20 cellular contexts compared by ENCODE assay signal in genomic region chr7:91212592-91212991, GRCh38. TPM values are rescaled to one million over a fixed set of nuclear protein-coding genes. Genes with fewer than 3 reads are reported as not detected.
DNase-seq lines count a peak whose midpoint lies in the region; ATAC-seq and TF ChIP-seq lines count a peak whose summit lies in the region.
"Had no signal": no experiment of that assay in that cellular context is flagged by ENCODE, and none has a peak within 500 bp of the region (broad histone marks: within the 10 kb centered on the region; RNA-seq: fewer than 3 reads in every experiment).

No MANE protein-coding gene starts in this region.

- no peaks in the 10 kb centered on the region for H3K4me1 ChIP-seq in gastrocnemius medialis
- no peaks in the 10 kb centered on the region for H3K4me1 ChIP-seq in breast epithelium
- H3K4me1 ChIP-seq: BLaER1 treated with 17β-estradiol and CSF1 and Interleukin-3, amounts not matched to agents 10 nM and 100 nM; Peyer's patch had no signal

- intact Hi-C loops in left cardiac atrium (cut with DNase I): no loop called here
- intact Hi-C loops in gastrocnemius medialis (cut with DNase I; ENCODE audit: low total_unique reads): no loop called here
- intact Hi-C loops in breast epithelium (cut with DNase I; ENCODE audit: low total_unique reads): no loop called here

- no peaks in the 10 kb centered on the region for H3K9me3 Mint-ChIP-seq in activated T-cell treated with anti-CD3 and anti-CD28 coated beads, Interleukin-2, amount 50 U/mL, for 72 hours

- H3K27me3 ChIP-seq in gastrocnemius medialis (no peaks in the 10 kb centered on the region), breast epithelium (no peaks in the 10 kb centered on the region)
- H3K27me3 ChIP-seq: BLaER1 treated with 17β-estradiol and CSF1 and Interleukin-3, amounts not matched to agents 10 nM and 100 nM; hepatocyte; Peyer's patch had no signal

- DNase-seq in NCI-H146 (lab: John Stamatoyannopoulos, UW): peak; percentile 35
- DNase-seq in NCI-H146 treated with DMSO at 0.1 percent for 48 hours (lab: John Stamatoyannopoulos, UW; ENCODE audit: unreplicated experiment): no peak
- DNase-seq in astrocyte of the cerebellum (ENCODE audit: low read depth): peak; percentile 22
- no peak for DNase-seq in left cardiac atrium
- peak; percentile 6 to 20 for DNase-seq in gastrocnemius medialis
- no peak for DNase-seq in breast epithelium (ENCODE audit: low spot score in 2 of 2)
- DNase-seq in activated T-cell treated with anti-CD3 and anti-CD28 coated beads, Interleukin-2, amount 50 U/mL, for 72 hours: no peak
- DNase-seq: activated CD4-positive, alpha-beta T cell treated with anti-CD3 and anti-CD28 coated beads for 1 hour; Calu3; naive B cell; NCI-H1417; NCI-H82; Peyer's patch; stimulated activated CD4-positive, alpha-beta T cell treated with anti-CD3 and anti-CD28 coated beads, Interleukin-12 subunit alpha, Interleukin-12 subunit beta, amount 100 ng/mL, for 4 hours; stimulated activated CD8-positive, alpha-beta memory T cell treated with anti-CD3 and anti-CD28 coated beads, Interleukin-4, amount 100 ng/mL, for 48 hours had no signal

- H3K36me3 Mint-ChIP-seq in activated T-cell treated with anti-CD3 and anti-CD28 coated beads, Interleukin-2, amount 50 U/mL, for 72 hours (ENCODE audit: insufficient read depth in 2 of 2): no peaks in the 10 kb centered on the region

- H3K27ac ChIP-seq in gastrocnemius medialis (peak overlapping the region in 1 of 4 donors; percentile 33), breast epithelium (no peak overlapping the region)
- H3K27ac ChIP-seq: 22Rv1; BLaER1 treated with 17β-estradiol and CSF1 and Interleukin-3, amounts not matched to agents 10 nM and 100 nM; hepatocyte; Peyer's patch; SK-N-MC had no signal

- H3K36me3 ChIP-seq in gastrocnemius medialis (no peaks in the 10 kb centered on the region), breast epithelium (no peaks in the 10 kb centered on the region)
- H3K36me3 ChIP-seq: Peyer's patch had no signal

- ATAC-seq in left cardiac atrium (peak; percentile 59 to 77), gastrocnemius medialis (peak; percentile 93 to 97), GM18907 (IDR thresholded peaks at IDR 0.05; ENCODE audit: unreplicated experiment) (no peak)
- ATAC-seq in activated T-cell treated with anti-CD3 and anti-CD28 coated beads, Interleukin-2, amount 50 U/mL, for 72 hours (replicated peaks in 1 of 2): no peak

- H3K4me1 Mint-ChIP-seq in activated T-cell treated with anti-CD3 and anti-CD28 coated beads, Interleukin-2, amount 50 U/mL, for 72 hours (ENCODE audit: low read depth): no peaks in the 10 kb centered on the region
- H3K4me1 Mint-ChIP-seq: naive B cell had no signal

- H3K27ac Mint-ChIP-seq in activated T-cell treated with anti-CD3 and anti-CD28 coated beads, Interleukin-2, amount 50 U/mL, for 72 hours: no peak overlapping the region

- H3K4me3 ChIP-seq in astrocyte of the cerebellum (ENCODE audit: low read depth, low read length) (no peak overlapping the region), gastrocnemius medialis (no peak overlapping the region), breast epithelium (no peak overlapping the region)
- H3K4me3 ChIP-seq: BLaER1 treated with 17β-estradiol and CSF1 and Interleukin-3, amounts not matched to agents 10 nM and 100 nM; hepatocyte; Peyer's patch; SK-N-MC had no signal

- no peak for TF ChIP-seq CTCF in astrocyte of the cerebellum (IDR thresholded peaks at IDR 0.05; ENCODE audit: low read depth, low read length, missing control alignments)
- no peak for TF ChIP-seq CTCF in gastrocnemius medialis (IDR thresholded peaks at IDR 0.05 in 4 of 5, conservative IDR thresholded peaks at IDR 0.05 in 1 of 5)
- no peak for TF ChIP-seq CTCF in breast epithelium (IDR thresholded peaks at IDR 0.05)

- H3K4me3 Mint-ChIP-seq in activated T-cell treated with anti-CD3 and anti-CD28 coated beads, Interleukin-2, amount 50 U/mL, for 72 hours: no peak overlapping the region
- H3K4me3 Mint-ChIP-seq: naive B cell had no signal

- H3K9me3 ChIP-seq in gastrocnemius medialis: no peaks in the 10 kb centered on the region
- H3K9me3 ChIP-seq in breast epithelium: no peaks in the 10 kb centered on the region
- H3K9me3 ChIP-seq: Peyer's patch had no signal

- TF ChIP-seq POLR2A in gastrocnemius medialis (IDR thresholded peaks at IDR 0.05) (no peak), breast epithelium (IDR thresholded peaks at IDR 0.05) (no peak)

- H3K27me3 Mint-ChIP-seq in activated T-cell treated with anti-CD3 and anti-CD28 coated beads, Interleukin-2, amount 50 U/mL, for 72 hours (ENCODE audit: low read depth): no peaks in the 10 kb centered on the region
- H3K27me3 Mint-ChIP-seq: naive B cell had no signal

- in situ Hi-C loops in astrocyte of the cerebellum (cut with HindIII; ENCODE audit: low sequenced_read_pairs) (no loop called here), gastrocnemius medialis (cut with MboI; ENCODE audit: low sequenced_read_pairs in 4 of 4) (no loop called here)

RNA-seq across cellular contexts. Expression of gene FZD1, which starts 51.6 kb away (rescaled TPM):
- total RNA-seq in left cardiac atrium (10 to 100 TPM in 1 of 2 donors, 1 to 10 TPM in 1; 9.4 to 14.5 TPM), gastrocnemius medialis (1 to 10 TPM; 2.1 to 4.1 (median 3.5) TPM), breast epithelium (10 to 100 TPM; 11.0 to 36.1 (median 20.0) TPM)
- total RNA-seq in activated T-cell treated with anti-CD3 and anti-CD28 coated beads, Interleukin-2, amount 50 U/mL, for 72 hours: 1 to 10 TPM in 1 of 2 donors, under 1 TPM in 1; 0.21 to 1.0 TPM

Comparison
In these comparisons a context has a peak if more than half of its experiments do, and no peak if none do; other contexts are left out.
1. DNase-seq: peak in NCI-H146 (single experiment), astrocyte of the cerebellum (single experiment) and gastrocnemius medialis (2 of 2); none in NCI-H146 treated with DMSO at 0.1 percent for 48 hours (single experiment), left cardiac atrium (single experiment), breast epithelium (0 of 2) and activated T-cell treated with anti-CD3 and anti-CD28 coated beads, Interleukin-2, amount 50 U/mL, for 72 hours (0 of 2).
2. ATAC-seq: peak in left cardiac atrium (2 of 2) and gastrocnemius medialis (2 of 2); none in activated T-cell treated with anti-CD3 and anti-CD28 coated beads, Interleukin-2, amount 50 U/mL, for 72 hours (0 of 2) and GM18907 (single experiment).